8 cellular contexts compared by ENCODE assay signal in genomic region chrX:103629295-103630170, GRCh38. TPM values are rescaled to one million over a fixed set of nuclear protein-coding genes. Genes with fewer than 3 reads are reported as not detected.
DNase-seq lines count a peak whose midpoint lies in the region; ATAC-seq and TF ChIP-seq lines count a peak whose summit lies in the region.

No MANE protein-coding gene starts in this region.

- no peak for TF ChIP-seq POLR2A in esophagus squamous epithelium (IDR thresholded peaks at IDR 0.05)

- intact Hi-C loops in esophagus squamous epithelium (cut with DNase I), result no loop called here

- H3K36me3 ChIP-seq in esophagus squamous epithelium, result no peaks in the 10 kb centered on the region
- no peaks in the 10 kb centered on the region for H3K36me3 ChIP-seq in mucosa of rectum (ENCODE audit: control insufficient read depth in 2 of 2, insufficient read depth in 2 of 2, low read length in 2 of 2)
- H3K36me3 ChIP-seq in thymus (ENCODE audit: control insufficient read depth, insufficient read depth), result no peaks in the 10 kb centered on the region

- H3K9me3 ChIP-seq in esophagus squamous epithelium (no peaks in the 10 kb centered on the region), mucosa of rectum (ENCODE audit: control insufficient read depth in 2 of 2, low read length in 2 of 2) (no peaks in the 10 kb centered on the region), thymus (ENCODE audit: control insufficient read depth) (no peaks in the 10 kb centered on the region)

- TF ChIP-seq CTCF in GM12873 (IDR thresholded peaks at IDR 0.05; ENCODE audit: insufficient read depth, low read depth, low read length, missing control alignments), result peak; percentile 17
- TF ChIP-seq CTCF in esophagus squamous epithelium (IDR thresholded peaks at IDR 0.05), result peak in 2 of 6 experiments; percentile 11 to 28

- peak overlapping the region; percentile 47 to 74 (median 67) for H3K4me3 ChIP-seq in esophagus squamous epithelium
- H3K4me3 ChIP-seq in mucosa of rectum (ENCODE audit: low read length in 2 of 2), result peak overlapping the region; percentile 73 to 85
- H3K4me3 ChIP-seq in thymus (ENCODE audit: low read length), result peak overlapping the region; percentile 65

- peaks cover 0 to 18% (median 0%) of the 10 kb centered on the region in 3 donors for H3K4me1 ChIP-seq in esophagus squamous epithelium
- peaks cover 2 to 7% of the 10 kb centered on the region in 2 donors for H3K4me1 ChIP-seq in mucosa of rectum (ENCODE audit: control insufficient read depth in 2 of 2, insufficient read depth in 2 of 2, low read length in 2 of 2)
- no peaks in the 10 kb centered on the region for H3K4me1 ChIP-seq in thymus (ENCODE audit: control insufficient read depth, insufficient read depth, low read length)

- ATAC-seq in HG02938 (IDR thresholded peaks at IDR 0.05; ENCODE audit: unreplicated experiment) (peak; percentile 31), GM19467 (IDR thresholded peaks at IDR 0.05; ENCODE audit: unreplicated experiment) (no peak)

- H3K27ac ChIP-seq in esophagus squamous epithelium (peak overlapping the region; percentile 82 to 94 (median 89)), mucosa of rectum (ENCODE audit: low read depth in 2 of 2, low read length in 2 of 2) (peak overlapping the region; percentile 82 to 86), thymus (ENCODE audit: low read depth) (peak overlapping the region; percentile 70)

- H3K9ac ChIP-seq in mucosa of rectum (ENCODE audit: low read depth in 1 of 2, low read length in 2 of 2), result peak overlapping the region; percentile 67 to 80

- H3K27me3 ChIP-seq in esophagus squamous epithelium, result no peaks in the 10 kb centered on the region
- H3K27me3 ChIP-seq in mucosa of rectum (ENCODE audit: control insufficient read depth in 2 of 2, insufficient read depth in 2 of 2, low read length in 2 of 2), result peaks cover 2 to 4% of the 10 kb centered on the region in 2 donors
- H3K27me3 ChIP-seq in thymus (ENCODE audit: control insufficient read depth, insufficient read depth), result no peaks in the 10 kb centered on the region

- peak; percentile 88 for DNase-seq in NCI-H2227 (lab: John Stamatoyannopoulos, UW; ENCODE audit: unreplicated experiment)
- DNase-seq in activated T-cell treated with anti-CD3 and anti-CD28 coated beads, Interleukin-2, amount 50 U/mL, for 1 hour, result peak; percentile 26
- DNase-seq in esophagus squamous epithelium (lab: John Stamatoyannopoulos, UW), result no peak

- WGBS in esophagus squamous epithelium, 2 donors, result 0 to 37% methylated on average over 6 to 35 of the region's 50 CpGs
- under 1% methylated on average over 50 of the region's 50 CpGs for WGBS in thymus

RNA-seq across cellular contexts. Expression of gene TCEAL1, which starts 0.8 kb away (rescaled TPM):
- 10 to 100 TPM; 10.9 to 89.6 (median 25.7) TPM for total RNA-seq in esophagus squamous epithelium
- 55.7 TPM for polyA plus RNA-seq in thymus

RNA-seq across cellular contexts. Expression of gene TCEAL3, which starts 21.8 kb away (rescaled TPM):
- total RNA-seq in esophagus squamous epithelium, result 10 to 100 TPM in 2 of 4 donors, 1 to 10 TPM in 2; 2.8 to 38.3 (median 11.3) TPM
- polyA plus RNA-seq in thymus, result 25.9 TPM

RNA-seq across cellular contexts. Expression of gene TCEAL4, which starts 44.2 kb away (rescaled TPM):
- 100 to 1,000 TPM in 1 of 4 donors, 10 to 100 TPM in 2, 1 to 10 TPM in 1; 9.8 to 143 (median 36.8) TPM for total RNA-seq in esophagus squamous epithelium
- 200 TPM for polyA plus RNA-seq in thymus

RNA-seq across cellular contexts. Expression of gene MORF4L2, which starts 57.0 kb away (rescaled TPM):
- total RNA-seq in esophagus squamous epithelium, result 100 to 1,000 TPM; 189 to 240 (median 235) TPM
- polyA plus RNA-seq in thymus, result 223 TPM
